8 cellular contexts compared by ENCODE assay signal in genomic region chr4:38663801-38664703, GRCh38. TPM values are rescaled to one million over a fixed set of nuclear protein-coding genes. Genes with fewer than 3 reads are reported as not detected.
DNase-seq lines count a peak whose midpoint lies in the region; ATAC-seq, FAIRE-seq and TF ChIP-seq lines count a peak whose summit lies in the region.

KLF3 (plus strand) TSS chr4:38664199; CDS start chr4:38680626, 16,427 bp downstream.

- peak; percentile 87 for ATAC-seq in HG02798 (IDR thresholded peaks at IDR 0.05; ENCODE audit: poor library complexity, unreplicated experiment)
- ATAC-seq in right cardiac atrium, result peak; percentile 91 to 93

- no peaks in the 10 kb centered on the region for H3K36me3 ChIP-seq in ascending aorta

- H3K4me1 ChIP-seq in ascending aorta (peaks cover 6 to 22% of the 10 kb centered on the region in 2 donors), right cardiac atrium (ENCODE audit: control insufficient read depth, insufficient read depth, low read length) (no peaks in the 10 kb centered on the region)

- H3K4me3 ChIP-seq in ascending aorta, result peak within 1 kb of the TSS; percentile 83 to 99
- H3K4me3 ChIP-seq in right cardiac atrium (ENCODE audit: low read length), result peak within 1 kb of the TSS; percentile 96

- H3K9me3 ChIP-seq in ascending aorta, result no peaks in the 10 kb centered on the region
- H3K9me3 ChIP-seq in right cardiac atrium (ENCODE audit: control insufficient read depth, low read length), result no peaks in the 10 kb centered on the region

- no peaks in the 10 kb centered on the region for H3K27me3 ChIP-seq in ascending aorta
- H3K27me3 ChIP-seq in right cardiac atrium (ENCODE audit: control insufficient read depth, insufficient read depth), result no peaks in the 10 kb centered on the region

- WGBS in right cardiac atrium, result under 1% methylated on average over 99 of the region's 110 CpGs

- no peak for TF ChIP-seq POLR2A in GM12892 (IDR thresholded peaks at IDR 0.05; ENCODE audit: low read depth, low read length)

- H3K27ac ChIP-seq in ascending aorta, result peak within 1 kb of the TSS; percentile 96 to 99
- peak within 1 kb of the TSS; percentile 100 for H3K27ac ChIP-seq in right cardiac atrium (ENCODE audit: low read length)

- intact Hi-C loops in ascending aorta (cut with DNase I) (loop anchor here (2.0 to 10.0 kb wide), 9 partner anchors 203 to 977 kb away; partner anchors contain the start of genes FAM114A1, LIAS, RELL1 and RPL9), right cardiac atrium (cut with DNase I) (loop anchor here in 1 of 4 donors (5.0 kb wide), 1 partner anchor 342 kb away; no protein-coding TSS in a partner anchor)

- FAIRE-seq in GM12892 (lab: Jason Lieb, UNC), result no peak
- no peak for FAIRE-seq in urothelium cell line (lab: Jason Lieb, UNC)

- DNase-seq in GM12892 (ENCODE audit: insufficient read length), result peak; percentile 69
- peak; percentile 73 for DNase-seq in NCI-H146 treated with DMSO at 0.1 percent for 48 hours (lab: John Stamatoyannopoulos, UW; ENCODE audit: unreplicated experiment)
- peak; percentile 89 for DNase-seq in T-helper 22 cell (ENCODE audit: low read depth)
- DNase-seq in ascending aorta (ENCODE audit: low spot score in 2 of 2), result peak; percentile 86 to 97
- DNase-seq in right cardiac atrium, result peak; percentile 97 to 98 (median 98)
- DNase-seq in pulmonary artery endothelial cell (ENCODE audit: low read depth, low spot score), result peak; percentile 71
- DNase-seq in urothelium cell line (ENCODE audit: low spot score), result peak; percentile 94

- TF ChIP-seq CTCF in ascending aorta (IDR thresholded peaks at IDR 0.05), result no peak

RNA-seq across cellular contexts. Expression of gene KLF3, which starts in this region (rescaled TPM):
- polyA plus RNA-seq in GM12892 (2012; ENCODE audit: missing spikeins), result 3.3 TPM
- 21.5 TPM for total RNA-seq in ascending aorta
- 10 to 100 TPM; 22.2 to 29.3 (median 25.4) TPM for total RNA-seq in right cardiac atrium
- polyA plus RNA-seq in right cardiac atrium, result 10.6 TPM
- 16.9 and 17.7 TPM in 2 replicates for total RNA-seq in pulmonary artery endothelial cell

Comparison
In these comparisons a context has a peak if more than half of its experiments do, and no peak if none do; other contexts are left out.
1. Peak in every context shown above with its lines: DNase-seq, ATAC-seq, H3K4me3 ChIP-seq and H3K27ac ChIP-seq.